Comparison of ENCODE assay signal across 8 cellular contexts in the genomic region with DNA sequence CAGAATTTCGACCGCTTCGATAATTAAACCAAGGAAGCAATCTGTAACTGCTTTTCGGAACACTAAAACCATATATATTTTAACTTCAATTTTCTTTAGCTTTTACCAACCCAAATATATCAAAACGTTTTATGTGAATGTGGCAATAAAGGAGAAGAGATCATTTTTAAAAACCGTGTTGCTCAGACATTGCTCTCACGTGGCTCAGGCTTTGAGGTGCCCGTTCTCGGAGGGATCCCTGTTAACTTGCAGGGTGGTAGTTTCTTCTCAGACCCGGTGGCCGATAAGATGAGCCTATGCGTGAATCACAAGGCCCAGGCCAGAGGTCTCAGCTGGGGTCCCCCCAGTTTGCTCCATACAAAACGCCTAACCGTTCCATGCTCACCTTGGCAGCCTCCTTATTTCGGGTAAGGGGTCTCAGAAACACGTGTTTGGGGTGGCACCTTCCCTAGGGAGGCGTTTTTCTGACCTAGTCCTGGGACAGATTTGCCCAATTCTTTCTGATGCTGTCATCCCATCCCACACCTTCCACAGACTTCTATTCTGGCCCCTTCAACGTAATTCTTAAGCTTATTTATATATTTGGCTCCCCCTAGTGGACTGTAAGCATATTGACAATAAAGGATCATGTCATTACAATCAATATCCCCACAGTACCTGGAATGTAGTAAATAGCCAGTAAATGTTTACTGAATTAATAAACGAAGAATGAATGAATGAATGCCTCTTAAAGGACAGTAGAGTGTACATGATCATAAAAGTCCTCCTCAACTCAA. TPM values are rescaled to one million over a fixed set of nuclear protein-coding genes. Genes with fewer than 3 reads are reported as not detected.
DNase-seq lines count a peak whose midpoint lies in the region; ATAC-seq and TF ChIP-seq lines count a peak whose summit lies in the region.

No MANE protein-coding gene starts in this region.

- H3K79me2 ChIP-seq in ACC112 (ENCODE audit: control insufficient read depth, insufficient read depth, low read length, unreplicated experiment) (no peaks in the 10 kb centered on the region), MM.1S (ENCODE audit: low read length) (no peaks in the 10 kb centered on the region)

- peak; percentile 66 for DNase-seq in MM.1S
- DNase-seq in SIG-M5 treated with dmso at 0.1 percent for 504 hours (lab: John Stamatoyannopoulos, UW; ENCODE audit: unreplicated experiment), result peak; percentile 85
- DNase-seq in body of pancreas, result peak in 2 of 4 donors; percentile 17 to 20
- peak; percentile 68 for DNase-seq in hepatic stellate cell (ENCODE audit: low spot score)
- peak; percentile 70 for DNase-seq in sigmoid colon

- H4K20me1 ChIP-seq in MM.1S (ENCODE audit: insufficient read depth, low read length), result no peaks in the 10 kb centered on the region

- ATAC-seq in body of pancreas (peak; percentile 70), GM18498 (IDR thresholded peaks at IDR 0.05; ENCODE audit: unreplicated experiment) (no peak)

- TF ChIP-seq EP300 in sigmoid colon (IDR thresholded peaks at IDR 0.05), result no peak

- no peak overlapping the region for H3K9ac ChIP-seq in MM.1S (ENCODE audit: low read length)

- 36 to 44% methylated on average over 19 of the region's 19 CpGs for WGBS in body of pancreas, 2 donors
- 45 to 47% methylated on average over 19 of the region's 19 CpGs for WGBS in sigmoid colon, 2 donors

- peak overlapping the region; percentile 97 for H2AFZ ChIP-seq in ACC112 (ENCODE audit: low read length, unreplicated experiment)
- H2AFZ ChIP-seq in MM.1S (ENCODE audit: low read length), result no peak overlapping the region

- H3K27ac ChIP-seq in ACC112 (ENCODE audit: low read depth, low read length) (no peak overlapping the region), MM.1S (ENCODE audit: low read length) (no peak overlapping the region), body of pancreas (no peak overlapping the region), sigmoid colon (peak overlapping the region; percentile 62 to 76 (median 74))

- intact Hi-C loops in body of pancreas (cut with DNase I) (no loop called here), sigmoid colon (cut with DNase I) (loop anchor here (2.0 to 5.0 kb wide), 3 partner anchors 91 to 1061 kb away; a partner anchor contains a TSS)

- H3K36me3 ChIP-seq in ACC112 (ENCODE audit: insufficient read depth, low read length), result no peaks in the 10 kb centered on the region
- no peaks in the 10 kb centered on the region for H3K36me3 ChIP-seq in MM.1S (replicated peaks; ENCODE audit: insufficient read depth, low read length)
- no peaks in the 10 kb centered on the region for H3K36me3 ChIP-seq in body of pancreas (replicated peaks in 1 of 2; ENCODE audit: insufficient read depth in 1 of 2, low read depth in 2 of 2)
- no peaks in the 10 kb centered on the region for H3K36me3 ChIP-seq in sigmoid colon

- no peaks in the 10 kb centered on the region for H3K9me2 ChIP-seq in MM.1S (replicated peaks; ENCODE audit: insufficient read depth, low read length)

- H3K9me3 ChIP-seq in MM.1S (replicated peaks; ENCODE audit: insufficient read depth, low read length) (no peaks in the 10 kb centered on the region), body of pancreas (no peaks in the 10 kb centered on the region), sigmoid colon (no peaks in the 10 kb centered on the region)

- H3K27me3 ChIP-seq in ACC112 (ENCODE audit: insufficient read depth, low read length) (no peaks in the 10 kb centered on the region; the same call in 1 of the 2 replicates), MM.1S (replicated peaks; ENCODE audit: insufficient read depth, low read length) (no peaks in the 10 kb centered on the region), body of pancreas (no peaks in the 10 kb centered on the region), sigmoid colon (no peaks in the 10 kb centered on the region)

- no peaks in the 10 kb centered on the region for H3F3A ChIP-seq in MM.1S (ENCODE audit: insufficient read depth, low read length)

- H3K4me1 ChIP-seq in ACC112 (ENCODE audit: control insufficient read depth, insufficient read depth, low read length, unreplicated experiment), result peaks cover 4% of the 10 kb centered on the region
- H3K4me1 ChIP-seq in MM.1S (ENCODE audit: low read length), result no peaks in the 10 kb centered on the region
- peaks cover 11% of the 10 kb centered on the region for H3K4me1 ChIP-seq in body of pancreas
- peaks cover 0 to 14% (median 7%) of the 10 kb centered on the region in 4 donors for H3K4me1 ChIP-seq in sigmoid colon

- H3K4me2 ChIP-seq in MM.1S (ENCODE audit: low read depth, low read length), result no peak overlapping the region

- H3K4me3 ChIP-seq in ACC112 (ENCODE audit: low read depth, low read length) (peak overlapping the region; percentile 64), GM12875 (ENCODE audit: low read depth, low read length) (peak overlapping the region; percentile 24), MM.1S (ENCODE audit: low read length) (no peak overlapping the region), body of pancreas (no peak overlapping the region), sigmoid colon (peak overlapping the region; percentile 2 to 39 (median 32))

- TF ChIP-seq POLR2A in body of pancreas (IDR thresholded peaks at IDR 0.05) (no peak), sigmoid colon (IDR thresholded peaks at IDR 0.05) (no peak)

- TF ChIP-seq CTCF in GM12875 (IDR thresholded peaks at IDR 0.05; ENCODE audit: borderline replicate concordance, insufficient read depth, low read depth, low read length) (peak; percentile 32; the same call in 1 of the 2 replicates), MM.1S (IDR thresholded peaks at IDR 0.05; ENCODE audit: low read length) (peak; percentile 79), body of pancreas (IDR thresholded peaks at IDR 0.05) (peak; percentile 48 to 77 (median 71)), sigmoid colon (IDR thresholded peaks at IDR 0.05) (peak; percentile 63 to 76 (median 68))

RNA-seq across cellular contexts. Expression of a gene that starts 48.2 kb away (rescaled TPM):
- 10 to 100 TPM; 18.4 to 20.8 TPM for total RNA-seq in body of pancreas
- total RNA-seq in sigmoid colon, result 100 to 1,000 TPM in 2 of 4 donors, 10 to 100 TPM in 2; 55.3 to 585 (median 105) TPM
- polyA plus RNA-seq in sigmoid colon, result 10 to 100 TPM in 1 of 3 donors, 1 to 10 TPM in 1, not detected in 1; 3.8 to 10.2 TPM

Comparison
In these comparisons a context has a peak if more than half of its experiments do, and no peak if none do; other contexts are left out.
1. H3K27ac ChIP-seq: peak in sigmoid colon (4 of 4); none in ACC112 (single experiment), MM.1S (single experiment) and body of pancreas (0 of 4).
2. H3K4me3 ChIP-seq: peak in ACC112 (single experiment), GM12875 (single experiment) and sigmoid colon (4 of 4); none in MM.1S (single experiment) and body of pancreas (0 of 2).
3. Peak in every context shown above with its lines, with median percentiles within 50 percentile points of each other: CTCF ChIP-seq.